Comparison of ENCODE assay signal across 18 cellular contexts in the genomic region with DNA sequence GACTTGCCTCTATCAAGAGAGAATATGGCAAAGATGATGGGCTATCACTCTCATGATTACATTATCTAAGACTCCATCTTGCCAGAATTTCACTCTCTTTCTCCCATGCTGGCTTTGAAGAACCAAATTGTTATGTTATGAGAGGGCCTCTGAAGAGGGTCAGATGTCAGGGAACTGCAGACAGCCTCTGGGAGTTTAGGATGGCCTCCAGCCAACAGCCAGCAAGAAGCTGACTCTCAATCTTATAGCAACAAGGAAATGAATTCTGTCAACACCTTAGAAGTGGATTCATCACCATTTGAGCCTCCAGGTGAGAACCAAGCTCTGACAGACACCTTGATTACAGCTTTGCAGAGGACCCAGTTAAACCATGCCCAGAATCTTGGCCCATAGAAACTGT.
"Had no signal": no experiment of that assay in that cellular context is flagged by ENCODE, and none has a peak within 500 bp of the region (broad histone marks: within the 10 kb centered on the region; RNA-seq: fewer than 3 reads in every experiment).

No MANE protein-coding gene starts in this region.

- H3K4me3 Mint-ChIP-seq: activated naive CD4-positive, alpha-beta T cell treated with anti-CD3 and anti-CD28 coated beads, Interleukin-2, amount 50 U/mL, for 24 hours; effector memory CD8-positive, alpha-beta T cell; naive thymus-derived CD4-positive, alpha-beta T cell; neural progenitor cell; stimulated activated memory B cell treated with anti-CD40 and anti-IgM and Interleukin-4, amounts not matched to agents 10 μg/mL and 1 μg/mL and 100 μg/mL, for 72 hours; T-helper 1 cell treated with Interleukin-12 subunit alpha and Interleukin-12 subunit beta and Interleukin-4 antibody, amounts not matched to agents 30 μg/mL and 1 μg/mL, for 36 hours had no signal

- H3K36me3 Mint-ChIP-seq: neural progenitor cell had no signal

- H3K27me3 Mint-ChIP-seq: progenitor cell of endocrine pancreas had no signal

- H3K27ac ChIP-seq: ascending aorta, neural progenitor cell, skin epidermis, thoracic aorta had no signal

- H3K4me1 ChIP-seq: ascending aorta had no signal

- H3K27ac Mint-ChIP-seq: activated naive CD4-positive, alpha-beta T cell treated with anti-CD3 and anti-CD28 coated beads, Interleukin-2, amount 50 U/mL, for 24 hours; effector memory CD8-positive, alpha-beta T cell; naive thymus-derived CD4-positive, alpha-beta T cell; neural progenitor cell; progenitor cell of endocrine pancreas; stimulated activated memory B cell treated with anti-CD40 and anti-IgM and Interleukin-4, amounts not matched to agents 10 μg/mL and 1 μg/mL and 100 μg/mL, for 72 hours; T-helper 1 cell treated with Interleukin-12 subunit alpha and Interleukin-12 subunit beta and Interleukin-4 antibody, amounts not matched to agents 30 μg/mL and 1 μg/mL, for 36 hours had no signal

- H3K36me3 ChIP-seq: ascending aorta, neural progenitor cell, thoracic aorta had no signal

- H3K4me3 ChIP-seq: ascending aorta, mucosa of descending colon, neural progenitor cell, skin epidermis, thoracic aorta had no signal

- H3K27me3 ChIP-seq: ascending aorta, neural progenitor cell had no signal

- ATAC-seq: effector memory CD8-positive, alpha-beta T cell; mucosa of descending colon; naive thymus-derived CD4-positive, alpha-beta T cell; right cardiac atrium; stimulated activated memory B cell treated with anti-CD40 and anti-IgM and Interleukin-4, amounts not matched to agents 10 μg/mL and 1 μg/mL and 100 μg/mL, for 72 hours had no signal

- H3K4me1 Mint-ChIP-seq: activated naive CD4-positive, alpha-beta T cell treated with anti-CD3 and anti-CD28 coated beads, Interleukin-2, amount 50 U/mL, for 24 hours; naive thymus-derived CD4-positive, alpha-beta T cell; neural progenitor cell; stimulated activated memory B cell treated with anti-CD40 and anti-IgM and Interleukin-4, amounts not matched to agents 10 μg/mL and 1 μg/mL and 100 μg/mL, for 72 hours had no signal

- DNase-seq: activated CD8-positive, alpha-beta memory T cell treated with anti-CD3 and anti-CD28 coated beads for 24 hours; activated gamma-delta T cell; effector memory CD8-positive, alpha-beta T cell; hypothalamus; mesenchymal stem cell; mucosa of descending colon; naive thymus-derived CD4-positive, alpha-beta T cell; stimulated activated CD4-positive, alpha-beta T cell treated with anti-CD3 and anti-CD28 coated beads, Interleukin-15, amount 100 ng/mL, for 24 hours; stimulated activated CD4-positive, alpha-beta T cell treated with anti-CD3 and anti-CD28 coated beads, Interleukin-4, amount 100 ng/mL, for 24 hours had no signal
